In genomic region chr22:49538006-49538405, GRCh38 we compare ENCODE assay signal across 15 cellular contexts.
DNase-seq lines count a peak whose midpoint lies in the region; ATAC-seq and TF ChIP-seq lines count a peak whose summit lies in the region.
"Had no signal": no experiment of that assay in that cellular context is flagged by ENCODE, and none has a peak within 500 bp of the region (broad histone marks: within the 10 kb centered on the region; RNA-seq: fewer than 3 reads in every experiment).

No MANE protein-coding gene starts in this region.

- TF ChIP-seq CTCF in endodermal cell (conservative IDR thresholded peaks at IDR 0.05) (no peak), upper lobe of right lung (IDR thresholded peaks at IDR 0.05) (no peak)

- POLR2A ChIA-PET in activated naive CD8-positive, alpha-beta T cell treated with anti-CD3 and anti-CD28 coated beads, Interleukin-2, amount 10 ng/mL, durations not matched to agents 7 days and 5 days (lab: Charles Lee) = no interaction called here

- H3K4me1 ChIP-seq in Karpas-422 (ENCODE audit: low read length) = peaks cover 89% of the 10 kb centered on the region
- peaks cover 7% of the 10 kb centered on the region for H3K4me1 ChIP-seq in endodermal cell (ENCODE audit: control insufficient read depth, insufficient read depth, low read length)
- no peaks in the 10 kb centered on the region for H3K4me1 ChIP-seq in upper lobe of right lung

- ATAC-seq in activated naive CD8-positive, alpha-beta T cell treated with anti-CD3 and anti-CD28 coated beads, Interleukin-2, amount 10 ng/mL, durations not matched to agents 7 days and 5 days (ENCODE audit: low read depth) = no peak
- no peak for ATAC-seq in upper lobe of right lung
- ATAC-seq: CD8-positive, alpha-beta T cell had no signal

- H3K9me3 ChIP-seq in Karpas-422 (ENCODE audit: low read length) = no peaks in the 10 kb centered on the region
- H3K9me3 ChIP-seq in endodermal cell (ENCODE audit: control insufficient read depth, low read length) = no peaks in the 10 kb centered on the region
- H3K9me3 ChIP-seq in upper lobe of right lung = no peaks in the 10 kb centered on the region

- no peak overlapping the region for H3K4me3 Mint-ChIP-seq in activated naive CD8-positive, alpha-beta T cell treated with anti-CD3 and anti-CD28 coated beads, Interleukin-2, amount 10 ng/mL, durations not matched to agents 7 days and 5 days
- no peak overlapping the region for H3K4me3 Mint-ChIP-seq in activated naive CD8-positive, alpha-beta T cell treated with anti-CD3 and anti-CD28 coated beads for 36 hours
- no peak overlapping the region for H3K4me3 Mint-ChIP-seq in endodermal cell
- H3K4me3 Mint-ChIP-seq: B cell; CD8-positive, alpha-beta T cell had no signal

- H2AFZ ChIP-seq in Karpas-422 (ENCODE audit: low read length) = no peak overlapping the region

- H3K9me2 ChIP-seq in Karpas-422 (replicated peaks; ENCODE audit: insufficient read depth, low read length) = no peaks in the 10 kb centered on the region

- WGBS in endodermal cell (ENCODE audit: insufficient coverage in 1 of 2, insufficient read length in 1 of 2), 2 experiments = 86 to 94% methylated on average over 4 to 6 of the region's 6 CpGs

- H3K36me3 ChIP-seq in Karpas-422 (ENCODE audit: insufficient read depth, low read length) = no peaks in the 10 kb centered on the region
- no peaks in the 10 kb centered on the region for H3K36me3 ChIP-seq in endodermal cell (ENCODE audit: control insufficient read depth, insufficient read depth, low read length)
- no peaks in the 10 kb centered on the region for H3K36me3 ChIP-seq in upper lobe of right lung
- H3K36me3 ChIP-seq: BLaER1 treated with 17β-estradiol and CSF1 and Interleukin-3, amounts not matched to agents 10 nM and 100 nM had no signal

- intact Hi-C loops in upper lobe of right lung (cut with DNase I) = no loop called here

- no peak overlapping the region for H3K27ac Mint-ChIP-seq in activated naive CD8-positive, alpha-beta T cell treated with anti-CD3 and anti-CD28 coated beads, Interleukin-2, amount 10 ng/mL, durations not matched to agents 7 days and 5 days
- H3K27ac Mint-ChIP-seq in activated naive CD8-positive, alpha-beta T cell treated with anti-CD3 and anti-CD28 coated beads for 36 hours = no peak overlapping the region
- H3K27ac Mint-ChIP-seq in endodermal cell = no peak overlapping the region
- H3K27ac Mint-ChIP-seq: B cell; CD8-positive, alpha-beta T cell had no signal

- H4K20me1 ChIP-seq in Karpas-422 (ENCODE audit: insufficient read depth, low read depth, low read length) = no peaks in the 10 kb centered on the region

- H3K4me3 ChIP-seq in Karpas-422 (ENCODE audit: low read length) (peak overlapping the region; percentile 47), endodermal cell (ENCODE audit: low read length) (no peak overlapping the region), upper lobe of right lung (no peak overlapping the region)
- H3K4me3 ChIP-seq: BLaER1 treated with 17β-estradiol and CSF1 and Interleukin-3, amounts not matched to agents 10 nM and 100 nM had no signal

- H3K9ac ChIP-seq in Karpas-422 (ENCODE audit: low read length) (peak overlapping the region; percentile 54), endodermal cell (ENCODE audit: extremely low read depth, low read length, poor library complexity, severe bottlenecking) (no peak overlapping the region)
- H3K9ac ChIP-seq: BLaER1 treated with 17β-estradiol and CSF1 and Interleukin-3, amounts not matched to agents 10 nM and 100 nM had no signal

- peak; percentile 2 for DNase-seq in activated naive CD8-positive, alpha-beta T cell treated with anti-CD3 and anti-CD28 coated beads, Interleukin-2, amount 10 ng/mL, durations not matched to agents 7 days and 5 days
- no peak for DNase-seq in activated naive CD8-positive, alpha-beta T cell treated with anti-CD3 and anti-CD28 coated beads for 36 hours
- DNase-seq in Karpas-422 (no peak), endodermal cell (peak; percentile 32), upper lobe of right lung (peak; percentile 20), dedifferentiated amniotic fluid mesenchymal stem cell (ENCODE audit: extremely low spot score) (no peak)
- DNase-seq in activated CD4-positive, alpha-beta T cell treated with anti-CD3 and anti-CD28 coated beads, Interleukin-2, amount 50 U/mL, for 48 hours = no peak
- DNase-seq: Calu3; CD8-positive, alpha-beta T cell; DMS79 treated with DMSO at 0.1 percent for 48 hours; GF-D8; HCEC 1CT; IMR-90 had no signal

- peaks cover 24% of the 10 kb centered on the region for H3K79me2 ChIP-seq in Karpas-422 (ENCODE audit: low read length)

- H3K4me2 ChIP-seq in Karpas-422 (ENCODE audit: low read depth, low read length, poor library complexity, severe bottlenecking) = peak overlapping the region; percentile 69
- H3K4me2 ChIP-seq: BLaER1 treated with 17β-estradiol and CSF1 and Interleukin-3, amounts not matched to agents 10 nM and 100 nM had no signal

- H3K4me1 Mint-ChIP-seq in activated naive CD8-positive, alpha-beta T cell treated with anti-CD3 and anti-CD28 coated beads, Interleukin-2, amount 10 ng/mL, durations not matched to agents 7 days and 5 days = no peaks in the 10 kb centered on the region
- H3K4me1 Mint-ChIP-seq in activated naive CD8-positive, alpha-beta T cell treated with anti-CD3 and anti-CD28 coated beads for 36 hours = peaks cover 2% of the 10 kb centered on the region
- H3K4me1 Mint-ChIP-seq in endodermal cell = peaks cover 37% of the 10 kb centered on the region
- H3K4me1 Mint-ChIP-seq: B cell had no signal

- H3K27me3 Mint-ChIP-seq in activated naive CD8-positive, alpha-beta T cell treated with anti-CD3 and anti-CD28 coated beads, Interleukin-2, amount 10 ng/mL, durations not matched to agents 7 days and 5 days = no peaks in the 10 kb centered on the region
- H3K27me3 Mint-ChIP-seq in activated naive CD8-positive, alpha-beta T cell treated with anti-CD3 and anti-CD28 coated beads for 36 hours = no peaks in the 10 kb centered on the region
- no peaks in the 10 kb centered on the region for H3K27me3 Mint-ChIP-seq in endodermal cell (ENCODE audit: insufficient read depth)
- H3K27me3 Mint-ChIP-seq: B cell had no signal

- no peaks in the 10 kb centered on the region for H3K36me3 Mint-ChIP-seq in activated naive CD8-positive, alpha-beta T cell treated with anti-CD3 and anti-CD28 coated beads, Interleukin-2, amount 10 ng/mL, durations not matched to agents 7 days and 5 days
- H3K36me3 Mint-ChIP-seq in activated naive CD8-positive, alpha-beta T cell treated with anti-CD3 and anti-CD28 coated beads for 36 hours = no peaks in the 10 kb centered on the region
- no peaks in the 10 kb centered on the region for H3K36me3 Mint-ChIP-seq in endodermal cell (ENCODE audit: low read depth)
- H3K36me3 Mint-ChIP-seq: CD8-positive, alpha-beta T cell had no signal

- H3K27ac ChIP-seq in Karpas-422 (ENCODE audit: low read length) (peak overlapping the region; percentile 97), endodermal cell (ENCODE audit: low read depth, low read length) (no peak overlapping the region), upper lobe of right lung (no peak overlapping the region)
- H3K27ac ChIP-seq: BLaER1 treated with 17β-estradiol and CSF1 and Interleukin-3, amounts not matched to agents 10 nM and 100 nM had no signal

- no peaks in the 10 kb centered on the region for H3K9me3 Mint-ChIP-seq in activated naive CD8-positive, alpha-beta T cell treated with anti-CD3 and anti-CD28 coated beads, Interleukin-2, amount 10 ng/mL, durations not matched to agents 7 days and 5 days
- no peaks in the 10 kb centered on the region for H3K9me3 Mint-ChIP-seq in activated naive CD8-positive, alpha-beta T cell treated with anti-CD3 and anti-CD28 coated beads for 36 hours
- no peaks in the 10 kb centered on the region for H3K9me3 Mint-ChIP-seq in endodermal cell
- H3K9me3 Mint-ChIP-seq: CD8-positive, alpha-beta T cell had no signal

- no peaks in the 10 kb centered on the region for H3K27me3 ChIP-seq in Karpas-422 (ENCODE audit: low read length)
- H3K27me3 ChIP-seq in endodermal cell (ENCODE audit: control insufficient read depth, insufficient read depth, low read length, poor library complexity, severe bottlenecking) = no peaks in the 10 kb centered on the region
- H3K27me3 ChIP-seq in upper lobe of right lung = no peaks in the 10 kb centered on the region
- H3K27me3 ChIP-seq: BLaER1 treated with 17β-estradiol and CSF1 and Interleukin-3, amounts not matched to agents 10 nM and 100 nM had no signal

Comparison
In these comparisons a context has a peak if more than half of its experiments do, and no peak if none do; other contexts are left out.
1. DNase-seq: peak in activated naive CD8-positive, alpha-beta T cell treated with anti-CD3 and anti-CD28 coated beads, Interleukin-2, amount 10 ng/mL, durations not matched to agents 7 days and 5 days (single experiment), endodermal cell (single experiment) and upper lobe of right lung (single experiment); none in activated naive CD8-positive, alpha-beta T cell treated with anti-CD3 and anti-CD28 coated beads for 36 hours (single experiment), Karpas-422 (single experiment), activated CD4-positive, alpha-beta T cell treated with anti-CD3 and anti-CD28 coated beads, Interleukin-2, amount 50 U/mL, for 48 hours (0 of 2) and dedifferentiated amniotic fluid mesenchymal stem cell (single experiment).